ENCODE assay signal across 25 cellular contexts in the genomic region with DNA sequence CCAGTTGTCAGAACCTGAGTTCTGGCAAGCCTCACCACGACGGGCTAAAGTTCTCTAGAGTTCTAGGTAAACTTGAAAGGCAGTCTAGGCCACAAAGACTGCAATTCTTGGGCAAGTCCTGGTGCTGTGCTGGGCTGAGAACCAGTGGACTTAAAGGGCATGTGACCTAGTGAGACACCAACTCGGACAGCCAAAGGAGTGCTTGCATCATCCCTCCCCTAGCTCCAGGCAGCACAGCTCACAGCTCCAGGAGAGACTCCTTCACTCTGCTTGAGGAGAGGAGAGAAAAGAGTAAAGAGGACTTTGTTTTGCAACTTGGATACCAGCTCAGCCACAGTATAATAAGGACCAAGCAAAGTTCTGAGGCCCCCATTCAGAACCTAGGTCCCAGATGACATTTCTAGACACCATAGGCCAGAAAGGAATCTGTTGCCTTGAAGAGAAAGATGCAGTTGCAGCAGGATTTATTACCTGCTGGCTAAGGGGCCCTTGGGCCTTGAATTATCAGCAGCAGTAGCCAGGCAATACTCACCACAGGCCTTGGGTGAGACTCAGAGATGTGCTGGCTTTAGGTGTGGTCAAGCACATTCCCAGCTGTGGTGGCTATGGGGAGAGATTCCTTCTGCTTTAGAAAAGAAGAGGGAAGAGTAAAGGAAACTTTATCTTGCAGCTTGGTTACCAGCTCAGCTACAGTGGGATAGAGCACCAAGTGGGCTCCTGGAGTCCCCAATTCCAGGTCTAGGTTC. TPM values are rescaled to one million over a fixed set of nuclear protein-coding genes. Genes with fewer than 3 reads are reported as not detected.
"Had no signal": no experiment of that assay in that cellular context is flagged by ENCODE, and none has a peak within 500 bp of the region (broad histone marks: within the 10 kb centered on the region; RNA-seq: fewer than 3 reads in every experiment).

No MANE protein-coding gene starts in this region.

- H3K79me2 ChIP-seq: hepatocyte, parathyroid adenoma had no signal

- H3K27ac ChIP-seq: coronary artery, hepatocyte, parathyroid adenoma, prostate gland, tibial artery had no signal

- H3K4me3 ChIP-seq: coronary artery, hepatocyte, lung, prostate gland, tibial artery had no signal

- H3K9me3 ChIP-seq: prostate gland, tibial artery had no signal

- H3K4me2 ChIP-seq: hepatocyte had no signal

- H3K27ac Mint-ChIP-seq: naive thymus-derived CD4-positive, alpha-beta T cell; nephron progenitor cell had no signal

- H2AFZ ChIP-seq: hepatocyte, parathyroid adenoma had no signal

- H3K4me1 ChIP-seq: parathyroid adenoma, prostate gland, tibial artery had no signal

- H3K4me3 Mint-ChIP-seq: naive thymus-derived CD4-positive, alpha-beta T cell; nephron progenitor cell had no signal

- FAIRE-seq: kidney, small intestine had no signal

- H3K4me1 Mint-ChIP-seq: naive thymus-derived CD4-positive, alpha-beta T cell; nephron progenitor cell had no signal

- ATAC-seq: left colon; left ventricle myocardium superior; naive thymus-derived CD4-positive, alpha-beta T cell; sciatic nerve; stimulated activated naive CD8-positive, alpha-beta T cell treated with anti-CD3 and anti-CD28 coated beads, Interleukin-15, Interleukin-2, amounts not matched to agents 100 U/mL and 50 U/mL, for 24 hours had no signal

- H3K36me3 Mint-ChIP-seq: naive thymus-derived CD4-positive, alpha-beta T cell had no signal

- H3K27me3 ChIP-seq: hepatocyte, tibial artery had no signal

- DNase-seq: effector CD8-positive, alpha-beta T cell; foreskin melanocyte; head of caudate nucleus; kidney; left colon; left ventricle myocardium superior; mesendoderm; naive thymus-derived CD4-positive, alpha-beta T cell; nephron progenitor cell; retina; small intestine; stimulated activated CD4-positive, alpha-beta T cell treated with anti-CD3 and anti-CD28 coated beads, Interleukin-12 subunit alpha, Interleukin-12 subunit beta, amount 100 ng/mL, for 4 hours; stimulated activated naive CD8-positive, alpha-beta T cell treated with anti-CD3 and anti-CD28 coated beads, Interleukin-15, Interleukin-2, amounts not matched to agents 100 U/mL and 50 U/mL, for 24 hours; tibial artery had no signal

- H3K9ac ChIP-seq: parathyroid adenoma had no signal

- H3K36me3 ChIP-seq: prostate gland, tibial artery had no signal

RNA-seq across cellular contexts. Expression of a gene that starts 51.8 kb away (rescaled TPM):
- total RNA-seq: chondrocyte; dermis microvascular lymphatic vessel endothelial cell; left colon; left ventricle myocardium superior; lung; naive thymus-derived CD4-positive, alpha-beta T cell; omental fat pad; prostate gland; sciatic nerve; ureter had no signal
- polyA plus RNA-seq: esophagus; hepatocyte; naive thymus-derived CD4-positive, alpha-beta T cell; small intestine had no signal
